19 cellular contexts compared by ENCODE assay signal in genomic region chr18:79971211-79971952, GRCh38. TPM values are rescaled to one million over a fixed set of nuclear protein-coding genes. Genes with fewer than 3 reads are reported as not detected.
DNase-seq lines count a peak whose midpoint lies in the region; ATAC-seq, FAIRE-seq and TF ChIP-seq lines count a peak whose summit lies in the region.
"Had no signal": no experiment of that assay in that cellular context is flagged by ENCODE, and none has a peak within 500 bp of the region (broad histone marks: within the 10 kb centered on the region; RNA-seq: fewer than 3 reads in every experiment).

No MANE protein-coding gene starts in this region.

- CTCF ChIA-PET in HCT116 (lab: Charles Lee) = no interaction called here

- no peaks in the 10 kb centered on the region for H3K9me3 Mint-ChIP-seq in central memory CD8-positive, alpha-beta T cell
- no peaks in the 10 kb centered on the region for H3K9me3 Mint-ChIP-seq in naive thymus-derived CD8-positive, alpha-beta T cell

- peak; percentile 30 for DNase-seq in activated effector memory CD4-positive, alpha-beta T cell treated with anti-CD3 and anti-CD28 coated beads, Interleukin-2, amount 50 U/mL, for 16 hours
- no peak for DNase-seq in activated effector memory CD4-positive, alpha-beta T cell treated with Interleukin-2 at 50 U/mL for 16 hours
- no peak for DNase-seq in HCT116 (ENCODE audit: low read depth, low spot score)
- peak in 1 of 2 donors; percentile 23 for DNase-seq in central memory CD8-positive, alpha-beta T cell (ENCODE audit: low spot score in 2 of 2)
- no peak for DNase-seq in naive thymus-derived CD8-positive, alpha-beta T cell
- DNase-seq in H54 (ENCODE audit: insufficient read length, low spot score) = no peak
- no peak for DNase-seq in psoas muscle
- no peak for DNase-seq in activated CD8-positive, alpha-beta memory T cell treated with anti-CD3 and anti-CD28 coated beads, Interleukin-2, amount 50 U/mL, for 4 hours
- DNase-seq: 8988T, COR-L47, DMS53, MG63, NCI-H1092 treated with DMSO at 0.1 percent for 48 hours, NCI-H1694 treated with DMSO at 0.1 percent for 48 hours, NCI-H446 treated with DMSO at 0.1 percent for 48 hours, NCI-H82 had no signal

- FAIRE-seq in H54 (lab: Jason Lieb, UNC) = no peak
- FAIRE-seq: H1 had no signal

- POLR2A ChIA-PET in HCT116 (lab: Charles Lee) = no interaction called here
- POLR2A ChIA-PET in naive thymus-derived CD8-positive, alpha-beta T cell (lab: Charles Lee) = no interaction called here

- H3K27me3 ChIP-seq in HCT116 (ENCODE audit: insufficient read depth, low read length) (no peaks in the 10 kb centered on the region), psoas muscle (ENCODE audit: insufficient read depth in 3 of 3, low read length in 2 of 3) (no peaks in the 10 kb centered on the region)
- H3K27me3 ChIP-seq: BLaER1 treated with 17β-estradiol and CSF1 and Interleukin-3, amounts not matched to agents 10 nM and 100 nM; MG63 had no signal

- H2AFZ ChIP-seq in HCT116 (ENCODE audit: low read depth, low read length, poor library complexity, severe bottlenecking) = no peak overlapping the region

- H3K4me3 ChIP-seq in HCT116 (replicated peaks in 1 of 2; ENCODE audit: low read depth in 1 of 2, low read length in 2 of 2) = no peak overlapping the region
- no peak overlapping the region for H3K4me3 ChIP-seq in psoas muscle
- H3K4me3 ChIP-seq: BLaER1 treated with 17β-estradiol and CSF1 and Interleukin-3, amounts not matched to agents 10 nM and 100 nM; MG63 had no signal

- no peaks in the 10 kb centered on the region for H3K9me2 ChIP-seq in HCT116 (ENCODE audit: insufficient read depth)

- peaks cover 36% of the 10 kb centered on the region for H3K36me3 Mint-ChIP-seq in central memory CD8-positive, alpha-beta T cell (ENCODE audit: insufficient read depth)
- H3K36me3 Mint-ChIP-seq in naive thymus-derived CD8-positive, alpha-beta T cell = peaks cover 0 to 73% (median 19%) of the 10 kb centered on the region in 3 donors

- H3K27me3 Mint-ChIP-seq in central memory CD8-positive, alpha-beta T cell = no peaks in the 10 kb centered on the region
- no peaks in the 10 kb centered on the region for H3K27me3 Mint-ChIP-seq in naive thymus-derived CD8-positive, alpha-beta T cell

- TF ChIP-seq CTCF in HCT116 (IDR thresholded peaks at IDR 0.05 in 2 of 3, conservative IDR thresholded peaks at IDR 0.05 in 1 of 3; ENCODE audit: borderline replicate concordance in 1 of 3, insufficient read depth in 1 of 3, low read depth in 2 of 3, low read length in 2 of 3) (no peak), psoas muscle (IDR thresholded peaks at IDR 0.05) (no peak)

- H3K4me1 ChIP-seq in HCT116 (ENCODE audit: control insufficient read depth in 1 of 2, insufficient read depth in 2 of 2, low read length in 2 of 2) = peaks cover 11 to 19% of the 10 kb centered on the region in 2 experiments
- H3K4me1 ChIP-seq in psoas muscle = no peaks in the 10 kb centered on the region
- H3K4me1 ChIP-seq: BLaER1 treated with 17β-estradiol and CSF1 and Interleukin-3, amounts not matched to agents 10 nM and 100 nM had no signal

- H3K4me1 Mint-ChIP-seq in central memory CD8-positive, alpha-beta T cell = peaks cover 28% of the 10 kb centered on the region
- H3K4me1 Mint-ChIP-seq in naive thymus-derived CD8-positive, alpha-beta T cell = peaks cover 7 to 25% (median 17%) of the 10 kb centered on the region in 4 donors

- H3K36me3 ChIP-seq in HCT116 (ENCODE audit: control insufficient read depth in 1 of 2, insufficient read depth in 2 of 2, low read length in 2 of 2) = peaks cover 33 to 38% of the 10 kb centered on the region in 2 experiments
- peaks cover 3 to 76% of the 10 kb centered on the region in 2 donors for H3K36me3 ChIP-seq in psoas muscle (ENCODE audit: insufficient read depth in 1 of 2, low read depth in 1 of 2)

- TSS peak; percentile 11 for BruUV-seq in HCT116 (replicated peaks; lab: Mats Ljungman, UMichigan)

- RAD21 ChIA-PET in HCT116 (lab: Charles Lee; ENCODE audit: low non-redundant PET in 1 of 2, low total read pairs in 2 of 2, uncharacterized antibody in 2 of 2, unreplicated experiment in 2 of 2) = no interaction called here

- 90 to 93% (median 92%) methylated on average over 17 of the region's 17 CpGs for WGBS in psoas muscle, 3 donors

- peaks cover 91% of the 10 kb centered on the region for H3K79me2 ChIP-seq in HCT116 (ENCODE audit: insufficient read depth, low read length)

- ATAC-seq in HCT116 (no peak), psoas muscle (no peak)
- ATAC-seq in central memory CD8-positive, alpha-beta T cell (replicated peaks; ENCODE audit: extremely low read depth, poor library complexity, severe bottlenecking) = peak; percentile 88
- no peak for ATAC-seq in naive thymus-derived CD8-positive, alpha-beta T cell

- peak overlapping the region; percentile 74 for H3K27ac Mint-ChIP-seq in central memory CD8-positive, alpha-beta T cell (ENCODE audit: low read depth)
- peak overlapping the region in 7 of 10 donors; percentile 45 to 84 (median 56) for H3K27ac Mint-ChIP-seq in naive thymus-derived CD8-positive, alpha-beta T cell

- H3K4me2 ChIP-seq in HCT116 (ENCODE audit: low read length) = no peak overlapping the region
- H3K4me2 ChIP-seq: BLaER1 treated with 17β-estradiol and CSF1 and Interleukin-3, amounts not matched to agents 10 nM and 100 nM; KMS-11 had no signal

- no peak for TF ChIP-seq RAD21 in HCT116 (IDR thresholded peaks at IDR 0.05; ENCODE audit: low read depth)

- H3K9ac ChIP-seq in HCT116 (ENCODE audit: low read length) = no peak overlapping the region
- H3K9ac ChIP-seq: BLaER1 treated with 17β-estradiol and CSF1 and Interleukin-3, amounts not matched to agents 10 nM and 100 nM; KMS-11 had no signal

- peaks cover 29% of the 10 kb centered on the region; the same call in 1 of the 2 replicates for H4K20me1 ChIP-seq in HCT116 (ENCODE audit: insufficient read depth)

- intact Hi-C loops in HCT116 (cut with micrococcal nuclease) (no loop called here), psoas muscle (cut with DNase I) (no loop called here)

- no peaks in the 10 kb centered on the region for H3K9me3 ChIP-seq in HCT116 (ENCODE audit: control insufficient read depth in 1 of 2, insufficient read depth in 1 of 2, low read depth in 1 of 2, low read length in 2 of 2)
- no peaks in the 10 kb centered on the region for H3K9me3 ChIP-seq in psoas muscle
- H3K9me3 ChIP-seq: BLaER1 treated with 17β-estradiol and CSF1 and Interleukin-3, amounts not matched to agents 10 nM and 100 nM; MG63 had no signal

- no peak for TF ChIP-seq POLR2A in HCT116 (IDR thresholded peaks at IDR 0.05; ENCODE audit: borderline replicate concordance, extremely low read depth, insufficient read depth, insufficient read length)
- no peak for TF ChIP-seq POLR2A in H54 (IDR thresholded peaks at IDR 0.05; ENCODE audit: low read depth, low read length)

- H3K27ac ChIP-seq in HCT116 (ENCODE audit: low read depth, low read length) (no peak overlapping the region), psoas muscle (no peak overlapping the region)
- H3K27ac ChIP-seq: BLaER1 treated with 17β-estradiol and CSF1 and Interleukin-3, amounts not matched to agents 10 nM and 100 nM; KMS-11 had no signal

- H3K4me3 Mint-ChIP-seq in central memory CD8-positive, alpha-beta T cell = peak overlapping the region; percentile 22
- no peak overlapping the region for H3K4me3 Mint-ChIP-seq in naive thymus-derived CD8-positive, alpha-beta T cell

TF ChIP-seq in HCT116, 20 proteins besides CTCF, POLR2A, EP300 and RAD21 (continues in another document):
- TF ChIP-seq EZH2phosphoT487 (IDR thresholded peaks at IDR 0.05; ENCODE audit: borderline replicate concordance) = no peak
- no peak for TF ChIP-seq FOSL1 (IDR thresholded peaks at IDR 0.05; ENCODE audit: low read depth)
- no peak for TF ChIP-seq EGR1 (IDR thresholded peaks at IDR 0.05; ENCODE audit: low read depth)
- no peak for TF ChIP-seq EZH2 (IDR thresholded peaks at IDR 0.05)
- no peak for TF ChIP-seq ELF1 (IDR thresholded peaks at IDR 0.05; ENCODE audit: borderline replicate concordance, low read depth)
- no peak for TF ChIP-seq JUND (IDR thresholded peaks at IDR 0.05)
- no peak for TF ChIP-seq ATF3 (IDR thresholded peaks at IDR 0.05)
- TF ChIP-seq ZNF274 (IDR thresholded peaks at IDR 0.05; ENCODE audit: low read depth, low read length) = no peak
- no peak for TF ChIP-seq POLR2AphosphoS5 (IDR thresholded peaks at IDR 0.05; ENCODE audit: low read depth, low read length)
- TF ChIP-seq MAX (IDR thresholded peaks at IDR 0.05) = no peak
- TF ChIP-seq TCF7L2 (IDR thresholded peaks at IDR 0.05; ENCODE audit: borderline replicate concordance, extremely low read depth, insufficient read depth, insufficient read length) = no peak

RNA-seq across cellular contexts. Expression of gene HSBP1L1, which starts 6.9 kb away (rescaled TPM):
- total RNA-seq in HCT116 (2021; ENCODE audit: unreplicated experiment) = 41.4 TPM
- polyA plus RNA-seq in HCT116 (2012) = 26.9 and 30.7 TPM in 2 replicates
- 10 to 100 TPM; 51.0 to 54.5 TPM for total RNA-seq in naive thymus-derived CD8-positive, alpha-beta T cell
- polyA plus RNA-seq in naive thymus-derived CD8-positive, alpha-beta T cell = 10 to 100 TPM; 11.2 to 24.5 (median 16.0) TPM
- total RNA-seq in psoas muscle = 1 to 10 TPM; 2.5 to 9.3 (median 8.4) TPM
- 10 to 100 TPM in 2 of 3 donors, 1 to 10 TPM in 1; 5.0 to 11.9 (median 10.2) TPM for polyA plus RNA-seq in psoas muscle

RNA-seq across cellular contexts. Expression of gene TXNL4A, which starts 17.0 kb away (rescaled TPM):
- 178 TPM for total RNA-seq in HCT116 (2021; ENCODE audit: unreplicated experiment)
- 107 and 114 TPM in 2 replicates for polyA plus RNA-seq in HCT116 (2012)
- 10 to 100 TPM; 71.9 to 78.5 TPM for total RNA-seq in naive thymus-derived CD8-positive, alpha-beta T cell
- 100 to 1,000 TPM; 213 to 225 (median 217) TPM for polyA plus RNA-seq in naive thymus-derived CD8-positive, alpha-beta T cell
- 100 to 1,000 TPM in 3 of 4 donors, 10 to 100 TPM in 1; 81.5 to 147 (median 108) TPM for total RNA-seq in psoas muscle
- polyA plus RNA-seq in psoas muscle = 100 to 1,000 TPM; 111 to 217 (median 150) TPM

RNA-seq across cellular contexts. Expression of gene SLC66A2, which starts 19.9 kb away (rescaled TPM):
- total RNA-seq in HCT116 (2021; ENCODE audit: unreplicated experiment) (44.9 TPM), psoas muscle (100 to 1,000 TPM in 2 of 4 donors, 10 to 100 TPM in 2; 36.4 to 160 (median 72.7) TPM)
- polyA plus RNA-seq in HCT116 (2012) = 41.0 and 45.2 TPM in 2 replicates
- total RNA-seq in naive thymus-derived CD8-positive, alpha-beta T cell = 10 to 100 TPM; 31.8 to 38.7 TPM
- polyA plus RNA-seq in naive thymus-derived CD8-positive, alpha-beta T cell = 10 to 100 TPM; 14.1 to 22.0 (median 19.4) TPM
- 10 to 100 TPM; 53.4 to 79.3 (median 67.7) TPM for polyA plus RNA-seq in psoas muscle
